Comparison of ENCODE assay signal across 1 cellular context in genomic region chr2:124501575-124502152, GRCh38.
TF ChIP-seq lines count a peak whose summit lies in the region.

No MANE protein-coding gene starts in this region.

TF ChIP-seq in GM23338, 12 proteins besides CTCF, POLR2A, EP300 and RAD21 (continued from another document):
- peak; percentile 32 for TF ChIP-seq REST (IDR thresholded peaks at IDR 0.05; ENCODE audit: unreplicated experiment)
- no peak for TF ChIP-seq CREB1 (CRISPR knock-in tag; IDR thresholded peaks at IDR 0.05; ENCODE audit: low read depth)
- no peak for TF ChIP-seq NANOG (IDR thresholded peaks at IDR 0.05; ENCODE audit: borderline replicate concordance)
- no peak for TF ChIP-seq EZH2phosphoT487 (IDR thresholded peaks at IDR 0.05; ENCODE audit: unreplicated experiment)
- no peak for TF ChIP-seq POLR2AphosphoS5 (IDR thresholded peaks at IDR 0.05; ENCODE audit: low read depth)
TF ChIP-seq in GM23338: peak in this region for 1.
